Comparison of ENCODE assay signal across 12 cellular contexts in genomic region chr20:50516935-50517816, GRCh38. TPM values are rescaled to one million over a fixed set of nuclear protein-coding genes. Genes with fewer than 3 reads are reported as not detected.
DNase-seq lines count a peak whose midpoint lies in the region; ATAC-seq, FAIRE-seq and TF ChIP-seq lines count a peak whose summit lies in the region.
"Had no signal": no experiment of that assay in that cellular context is flagged by ENCODE, and none has a peak within 500 bp of the region (broad histone marks: within the 10 kb centered on the region; RNA-seq: fewer than 3 reads in every experiment).

No MANE protein-coding gene starts in this region.

- H3K4me3 Mint-ChIP-seq in activated CD4-positive, alpha-beta T cell treated with anti-CD3 and anti-CD28 coated beads, Interleukin-2, amount 10 ng/mL, durations not matched to agents 24 days and 14 days: peak overlapping the region; percentile 85

- peak; percentile 60 for DNase-seq in activated CD4-positive, alpha-beta T cell treated with anti-CD3 and anti-CD28 coated beads, Interleukin-2, amount 10 ng/mL, durations not matched to agents 24 days and 14 days
- DNase-seq in activated CD4-positive, alpha-beta T cell treated with anti-CD3 and anti-CD28 coated beads, Interleukin-2, amount 50 U/mL, for 4 hours: no peak
- DNase-seq in hepatocyte (ENCODE audit: low spot score): no peak
- DNase-seq in stomach: no peak
- DNase-seq in pancreas: no peak
- no peak for DNase-seq in stimulated activated CD4-positive, alpha-beta T cell treated with anti-CD3 and anti-CD28 coated beads, Interleukin-15, amount 100 ng/mL, for 24 hours
- DNase-seq in glomerular visceral epithelial cell (ENCODE audit: extremely low spot score): no peak
- DNase-seq: activated gamma-delta T cell, islet precursor cell, NCI-H2171 treated with DMSO at 0.1 percent for 48 hours, posterior cingulate gyrus had no signal

- TF ChIP-seq EP300 in stomach (IDR thresholded peaks at IDR 0.05): no peak

- intact Hi-C loops in activated CD4-positive, alpha-beta T cell treated with anti-CD3 and anti-CD28 coated beads, Interleukin-2, amount 10 ng/mL, durations not matched to agents 24 days and 14 days (cut with micrococcal nuclease): loop anchor here (10.0 kb wide), 1 partner anchor 218 kb away; the partner anchor contains the start of gene PARD6B
- intact Hi-C loops in stomach (cut with DNase I; ENCODE audit: low total_unique reads) (no loop called here), pancreas (cut with DNase I) (no loop called here)

- no peak overlapping the region for H3K4me3 ChIP-seq in hepatocyte
- no peak overlapping the region for H3K4me3 ChIP-seq in stomach
- H3K4me3 ChIP-seq in pancreas: no peak overlapping the region

- no peaks in the 10 kb centered on the region for H3K9me2 ChIP-seq in hepatocyte (replicated peaks; ENCODE audit: insufficient read depth)

- H3K4me1 ChIP-seq in hepatocyte (ENCODE audit: insufficient read depth) (peaks cover 61% of the 10 kb centered on the region), stomach (peaks cover 49 to 100% (median 75%) of the 10 kb centered on the region in 4 donors), pancreas (peaks cover 0 to 18% (median 16%) of the 10 kb centered on the region in 3 donors)

- TF ChIP-seq CTCF in VCaP (conservative IDR thresholded peaks at IDR 0.05) (no peak), hepatocyte (IDR thresholded peaks at IDR 0.05; ENCODE audit: poor library complexity) (no peak), stomach (IDR thresholded peaks at IDR 0.05) (no peak), pancreas (IDR thresholded peaks at IDR 0.05) (no peak)

- peaks cover 100% of the 10 kb centered on the region for H3K79me2 ChIP-seq in hepatocyte

- no peak for FAIRE-seq in pancreas (lab: Jason Lieb, UNC)

- 56% methylated on average over 7 of the region's 7 CpGs for WGBS in hepatocyte (ENCODE audit: low lambda C conversion rate, missing lambda C conversion rate)
- 73 to 84% (median 80%) methylated on average over 7 of the region's 7 CpGs for WGBS in stomach, 5 donors
- WGBS in pancreas, 2 donors: 83 to 88% methylated on average over 7 of the region's 7 CpGs

- H2AFZ ChIP-seq in hepatocyte: no peak overlapping the region

- TF ChIP-seq POLR2A in stomach (IDR thresholded peaks at IDR 0.05): no peak

- H3K9me3 ChIP-seq in hepatocyte (ENCODE audit: low read depth) (no peaks in the 10 kb centered on the region), stomach (no peaks in the 10 kb centered on the region), pancreas (no peaks in the 10 kb centered on the region)

- ATAC-seq in pancreas: no peak

- H3K36me3 ChIP-seq in hepatocyte (replicated peaks; ENCODE audit: insufficient read depth, low read depth) (no peaks in the 10 kb centered on the region), stomach (no peaks in the 10 kb centered on the region), pancreas (no peaks in the 10 kb centered on the region)

- H3K27me3 Mint-ChIP-seq in activated CD4-positive, alpha-beta T cell treated with anti-CD3 and anti-CD28 coated beads, Interleukin-2, amount 10 ng/mL, durations not matched to agents 24 days and 14 days: no peaks in the 10 kb centered on the region

- H3K9me3 Mint-ChIP-seq in activated CD4-positive, alpha-beta T cell treated with anti-CD3 and anti-CD28 coated beads, Interleukin-2, amount 10 ng/mL, durations not matched to agents 24 days and 14 days: no peaks in the 10 kb centered on the region

- H3K27ac ChIP-seq in VCaP: peak overlapping the region; percentile 82
- H3K27ac ChIP-seq in hepatocyte: peak overlapping the region; percentile 61
- peak overlapping the region in 4 of 5 donors; percentile 13 to 81 (median 66) for H3K27ac ChIP-seq in stomach
- H3K27ac ChIP-seq in pancreas: peak overlapping the region in 1 of 4 donors; percentile 18

- H3K27ac Mint-ChIP-seq in activated CD4-positive, alpha-beta T cell treated with anti-CD3 and anti-CD28 coated beads, Interleukin-2, amount 10 ng/mL, durations not matched to agents 24 days and 14 days: peak overlapping the region; percentile 94

- H3K4me1 Mint-ChIP-seq in activated CD4-positive, alpha-beta T cell treated with anti-CD3 and anti-CD28 coated beads, Interleukin-2, amount 10 ng/mL, durations not matched to agents 24 days and 14 days: peaks cover 82% of the 10 kb centered on the region

- peaks cover 38% of the 10 kb centered on the region for H3K36me3 Mint-ChIP-seq in activated CD4-positive, alpha-beta T cell treated with anti-CD3 and anti-CD28 coated beads, Interleukin-2, amount 10 ng/mL, durations not matched to agents 24 days and 14 days (ENCODE audit: low read depth)

- H4K20me1 ChIP-seq in hepatocyte (ENCODE audit: insufficient read depth, poor library complexity, severe bottlenecking): peaks cover 85% of the 10 kb centered on the region

- peak overlapping the region; percentile 71 for H3K4me2 ChIP-seq in hepatocyte

- H3K27me3 ChIP-seq in hepatocyte (no peaks in the 10 kb centered on the region), stomach (no peaks in the 10 kb centered on the region), pancreas (no peaks in the 10 kb centered on the region)

RNA-seq across cellular contexts. Expression of gene PTPN1, which starts 7.0 kb away (rescaled TPM):
- total RNA-seq in activated CD4-positive, alpha-beta T cell treated with anti-CD3 and anti-CD28 coated beads, Interleukin-2, amount 10 ng/mL, durations not matched to agents 24 days and 14 days: 61.4 and 62.9 TPM in 2 replicates
- total RNA-seq in hepatocyte: 28.3 and 32.1 TPM in 2 replicates
- polyA plus RNA-seq in hepatocyte: 22.0 and 30.8 TPM in 2 replicates
- 10 to 100 TPM; 13.9 to 26.8 (median 21.7) TPM for total RNA-seq in stomach
- polyA plus RNA-seq in stomach: 10 to 100 TPM; 10.8 to 15.3 (median 13.8) TPM
- total RNA-seq in pancreas: 10 to 100 TPM in 1 of 6 donors, 1 to 10 TPM in 5; 6.0 to 12.4 (median 8.4) TPM
- polyA plus RNA-seq in pancreas: 10 to 100 TPM in 1 of 2 donors, 1 to 10 TPM in 1; 8.3 to 11.2 TPM
